In the genomic region with DNA sequence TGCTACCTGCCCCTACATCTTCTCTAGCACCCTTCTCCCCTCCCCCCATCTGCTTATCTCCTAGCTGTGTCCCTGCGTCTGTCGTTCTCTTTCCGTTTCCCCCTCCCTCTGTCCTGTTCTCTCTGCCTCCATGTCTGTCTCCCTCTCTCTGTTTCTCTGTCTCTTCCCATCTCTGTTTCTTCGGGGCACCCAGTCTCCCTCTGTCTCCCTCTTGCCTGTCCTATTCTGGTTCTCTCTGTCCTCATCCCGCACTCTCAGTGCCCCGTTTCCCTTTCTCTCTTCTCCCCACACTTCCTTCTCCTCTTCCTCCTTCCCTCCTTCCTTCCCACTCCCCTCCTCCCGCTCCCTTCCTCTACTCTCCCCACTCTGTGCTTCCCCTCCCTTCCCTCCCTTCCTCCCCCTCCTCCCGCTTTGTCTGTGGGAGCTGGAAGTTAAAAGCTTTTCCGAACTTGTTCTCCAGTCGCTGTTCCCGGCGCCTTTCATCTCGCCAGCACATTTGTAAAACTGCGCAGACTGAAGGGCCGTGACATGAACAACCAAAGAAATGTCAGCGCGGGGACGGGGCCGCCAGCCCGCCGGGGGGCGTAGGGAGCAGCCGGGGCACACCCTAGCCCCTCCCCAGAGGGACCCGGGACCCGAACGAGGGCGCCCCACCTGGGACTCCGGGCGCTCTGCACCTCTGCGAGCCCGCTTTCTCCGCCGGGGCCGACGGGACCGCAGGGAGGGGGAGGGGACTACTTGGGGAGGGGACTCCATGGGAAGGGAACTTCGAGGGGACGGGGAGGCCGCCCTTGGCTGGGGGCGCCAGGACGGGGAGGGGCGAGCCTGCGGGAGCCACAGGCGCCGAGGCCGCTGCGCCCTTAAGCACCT, we compare ENCODE assay signal across 9 cellular contexts. TPM values are rescaled to one million over a fixed set of nuclear protein-coding genes. Genes with fewer than 3 reads are reported as not detected.
DNase-seq lines count a peak whose midpoint lies in the region; ATAC-seq and TF ChIP-seq lines count a peak whose summit lies in the region.
"Had no signal": no experiment of that assay in that cellular context is flagged by ENCODE, and none has a peak within 500 bp of the region (broad histone marks: within the 10 kb centered on the region; RNA-seq: fewer than 3 reads in every experiment).

No MANE protein-coding gene starts in this region.

- peaks cover 67% of the 10 kb centered on the region for H3K27me3 Mint-ChIP-seq in activated CD4-positive, alpha-beta memory T cell treated with anti-CD3 and anti-CD28 coated beads for 36 hours
- peaks cover 77% of the 10 kb centered on the region for H3K27me3 Mint-ChIP-seq in activated CD4-positive, alpha-beta memory T cell treated with anti-CD3 and anti-CD28 coated beads, Interleukin-2, amount 10 ng/mL, durations not matched to agents 7 days and 5 days
- peaks cover 18% of the 10 kb centered on the region for H3K27me3 Mint-ChIP-seq in glutamatergic neuron (ENCODE audit: unreplicated experiment)

- intact Hi-C loops in activated CD4-positive, alpha-beta memory T cell treated with anti-CD3 and anti-CD28 coated beads for 36 hours (cut with micrococcal nuclease), result no loop called here
- intact Hi-C loops in gastrocnemius medialis (cut with DNase I; ENCODE audit: low total_unique reads), result no loop called here

- no peaks in the 10 kb centered on the region for H3K9me3 ChIP-seq in gastrocnemius medialis

- POLR2A ChIA-PET in activated CD4-positive, alpha-beta memory T cell treated with anti-CD3 and anti-CD28 coated beads for 36 hours (lab: Charles Lee), result no interaction called here
- POLR2A ChIA-PET in activated CD4-positive, alpha-beta memory T cell treated with anti-CD3 and anti-CD28 coated beads, Interleukin-2, amount 10 ng/mL, durations not matched to agents 7 days and 5 days (lab: Charles Lee), result no interaction called here

- H3K4me1 Mint-ChIP-seq in activated CD4-positive, alpha-beta memory T cell treated with anti-CD3 and anti-CD28 coated beads for 36 hours (ENCODE audit: low read depth), result peaks cover 4% of the 10 kb centered on the region
- H3K4me1 Mint-ChIP-seq in activated CD4-positive, alpha-beta memory T cell treated with anti-CD3 and anti-CD28 coated beads, Interleukin-2, amount 10 ng/mL, durations not matched to agents 7 days and 5 days, result peaks cover 5% of the 10 kb centered on the region
- H3K4me1 Mint-ChIP-seq in glutamatergic neuron (ENCODE audit: low read depth, unreplicated experiment), result peaks cover 7% of the 10 kb centered on the region

- H3K27ac Mint-ChIP-seq in activated CD4-positive, alpha-beta memory T cell treated with anti-CD3 and anti-CD28 coated beads for 36 hours, result no peak overlapping the region
- no peak overlapping the region for H3K27ac Mint-ChIP-seq in activated CD4-positive, alpha-beta memory T cell treated with anti-CD3 and anti-CD28 coated beads, Interleukin-2, amount 10 ng/mL, durations not matched to agents 7 days and 5 days
- peak overlapping the region; percentile 62 for H3K27ac Mint-ChIP-seq in glutamatergic neuron (ENCODE audit: unreplicated experiment)

- no peak for TF ChIP-seq POLR2A in gastrocnemius medialis (IDR thresholded peaks at IDR 0.05)

- no peaks in the 10 kb centered on the region for H3K36me3 Mint-ChIP-seq in activated CD4-positive, alpha-beta memory T cell treated with anti-CD3 and anti-CD28 coated beads for 36 hours
- no peaks in the 10 kb centered on the region for H3K36me3 Mint-ChIP-seq in activated CD4-positive, alpha-beta memory T cell treated with anti-CD3 and anti-CD28 coated beads, Interleukin-2, amount 10 ng/mL, durations not matched to agents 7 days and 5 days (ENCODE audit: low read depth)
- H3K36me3 Mint-ChIP-seq in glutamatergic neuron (ENCODE audit: unreplicated experiment), result no peaks in the 10 kb centered on the region

- TF ChIP-seq CTCF in glutamatergic neuron (IDR thresholded peaks at IDR 0.05; ENCODE audit: partially characterized antibody, unreplicated experiment) (no peak), gastrocnemius medialis (IDR thresholded peaks at IDR 0.05 in 4 of 5, conservative IDR thresholded peaks at IDR 0.05 in 1 of 5) (no peak)

- peaks cover 61 to 73% (median 72%) of the 10 kb centered on the region in 3 donors for H3K27me3 ChIP-seq in gastrocnemius medialis

- no peaks in the 10 kb centered on the region for H3K9me3 Mint-ChIP-seq in activated CD4-positive, alpha-beta memory T cell treated with anti-CD3 and anti-CD28 coated beads for 36 hours
- no peaks in the 10 kb centered on the region for H3K9me3 Mint-ChIP-seq in activated CD4-positive, alpha-beta memory T cell treated with anti-CD3 and anti-CD28 coated beads, Interleukin-2, amount 10 ng/mL, durations not matched to agents 7 days and 5 days
- H3K9me3 Mint-ChIP-seq in glutamatergic neuron (ENCODE audit: unreplicated experiment), result peaks cover 5% of the 10 kb centered on the region

- peak; percentile 13 for DNase-seq in activated CD4-positive, alpha-beta memory T cell treated with anti-CD3 and anti-CD28 coated beads for 36 hours
- DNase-seq in activated CD4-positive, alpha-beta memory T cell treated with anti-CD3 and anti-CD28 coated beads, Interleukin-2, amount 10 ng/mL, durations not matched to agents 7 days and 5 days, result no peak
- DNase-seq in NCI-H2171 treated with DMSO at 0.1 percent for 48 hours (lab: John Stamatoyannopoulos, UW) (peak; percentile 66), glutamatergic neuron (peak; percentile 47), gastrocnemius medialis (no peak), DMS79 (lab: John Stamatoyannopoulos, UW) (no peak)
- DNase-seq: Right ventricle myocardium superior had no signal

- CTCF ChIA-PET in activated CD4-positive, alpha-beta memory T cell treated with anti-CD3 and anti-CD28 coated beads for 36 hours (lab: Charles Lee), result interaction anchor here (0.7 to 1.5 kb wide), 5 partner anchors 8 to 90 kb away, joined by 3 to 4 read pairs (median 3); no protein-coding TSS in a partner anchor
- CTCF ChIA-PET in activated CD4-positive, alpha-beta memory T cell treated with anti-CD3 and anti-CD28 coated beads, Interleukin-2, amount 10 ng/mL, durations not matched to agents 7 days and 5 days (lab: Charles Lee), result interaction anchor here (0.8 kb wide), 1 partner anchor 37 kb away, joined by 3 read pairs; no protein-coding TSS in a partner anchor

- no peak overlapping the region for H3K4me3 Mint-ChIP-seq in activated CD4-positive, alpha-beta memory T cell treated with anti-CD3 and anti-CD28 coated beads for 36 hours
- H3K4me3 Mint-ChIP-seq in activated CD4-positive, alpha-beta memory T cell treated with anti-CD3 and anti-CD28 coated beads, Interleukin-2, amount 10 ng/mL, durations not matched to agents 7 days and 5 days, result no peak overlapping the region
- peak overlapping the region; percentile 72 for H3K4me3 Mint-ChIP-seq in glutamatergic neuron (ENCODE audit: unreplicated experiment)

- no peak overlapping the region for H3K27ac ChIP-seq in gastrocnemius medialis

- no peaks in the 10 kb centered on the region for H3K36me3 ChIP-seq in gastrocnemius medialis

- in situ Hi-C loops in gastrocnemius medialis (cut with MboI; ENCODE audit: low sequenced_read_pairs in 4 of 4), result no loop called here

- H3K4me3 ChIP-seq in gastrocnemius medialis, result peak overlapping the region; percentile 19 to 43 (median 36)

- ATAC-seq in gastrocnemius medialis, result no peak
- ATAC-seq in GM19397 (IDR thresholded peaks at IDR 0.05; ENCODE audit: unreplicated experiment), result no peak
- ATAC-seq in GM21737 (IDR thresholded peaks at IDR 0.05; ENCODE audit: unreplicated experiment), result no peak

- peaks cover 6 to 13% of the 10 kb centered on the region in 2 donors for H3K4me1 ChIP-seq in gastrocnemius medialis

RNA-seq across cellular contexts. Expression of a gene that starts 4.0 kb away (rescaled TPM):
- not detected for total RNA-seq in activated CD4-positive, alpha-beta memory T cell treated with anti-CD3 and anti-CD28 coated beads for 36 hours
- not detected for total RNA-seq in activated CD4-positive, alpha-beta memory T cell treated with anti-CD3 and anti-CD28 coated beads, Interleukin-2, amount 10 ng/mL, durations not matched to agents 7 days and 5 days
- total RNA-seq in glutamatergic neuron (ENCODE audit: unreplicated experiment) (7.9 TPM), gastrocnemius medialis (1 to 10 TPM in 1 of 4 donors, under 1 TPM in 3; 0.26 to 1.2 (median 0.35) TPM)

Comparison
In these comparisons a context has a peak if more than half of its experiments do, and no peak if none do; other contexts are left out.
1. DNase-seq: peak in activated CD4-positive, alpha-beta memory T cell treated with anti-CD3 and anti-CD28 coated beads for 36 hours (single experiment), NCI-H2171 treated with DMSO at 0.1 percent for 48 hours (single experiment) and glutamatergic neuron (single experiment); none in activated CD4-positive, alpha-beta memory T cell treated with anti-CD3 and anti-CD28 coated beads, Interleukin-2, amount 10 ng/mL, durations not matched to agents 7 days and 5 days (single experiment), gastrocnemius medialis (0 of 2) and DMS79 (single experiment).